ENCODE assay signal across 1 cellular context in the genomic region with DNA sequence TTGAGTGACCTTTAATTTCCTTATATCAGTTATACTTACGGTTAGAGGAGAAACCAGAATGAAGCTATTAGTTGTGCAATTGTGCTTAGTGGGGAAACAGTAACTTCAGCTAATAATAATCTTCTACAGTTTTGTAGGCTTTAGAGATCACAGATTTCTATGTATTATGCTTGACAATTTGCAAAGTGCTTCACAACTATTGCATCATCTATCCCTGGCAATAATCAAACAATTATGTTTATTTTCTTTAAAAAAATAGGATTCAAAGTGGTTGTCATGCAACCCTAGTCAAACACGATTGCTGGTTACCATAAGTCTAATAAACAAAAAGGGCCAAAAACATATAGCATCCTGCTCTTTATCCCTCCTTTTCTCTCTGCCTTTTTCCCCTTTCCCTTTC.
TF ChIP-seq lines count a peak whose summit lies in the region.

No MANE protein-coding gene starts in this region.

TF ChIP-seq in K562, 482 proteins besides CTCF, POLR2A, EP300 and RAD21 (continued from another document):
- TF ChIP-seq, protein P1, sequence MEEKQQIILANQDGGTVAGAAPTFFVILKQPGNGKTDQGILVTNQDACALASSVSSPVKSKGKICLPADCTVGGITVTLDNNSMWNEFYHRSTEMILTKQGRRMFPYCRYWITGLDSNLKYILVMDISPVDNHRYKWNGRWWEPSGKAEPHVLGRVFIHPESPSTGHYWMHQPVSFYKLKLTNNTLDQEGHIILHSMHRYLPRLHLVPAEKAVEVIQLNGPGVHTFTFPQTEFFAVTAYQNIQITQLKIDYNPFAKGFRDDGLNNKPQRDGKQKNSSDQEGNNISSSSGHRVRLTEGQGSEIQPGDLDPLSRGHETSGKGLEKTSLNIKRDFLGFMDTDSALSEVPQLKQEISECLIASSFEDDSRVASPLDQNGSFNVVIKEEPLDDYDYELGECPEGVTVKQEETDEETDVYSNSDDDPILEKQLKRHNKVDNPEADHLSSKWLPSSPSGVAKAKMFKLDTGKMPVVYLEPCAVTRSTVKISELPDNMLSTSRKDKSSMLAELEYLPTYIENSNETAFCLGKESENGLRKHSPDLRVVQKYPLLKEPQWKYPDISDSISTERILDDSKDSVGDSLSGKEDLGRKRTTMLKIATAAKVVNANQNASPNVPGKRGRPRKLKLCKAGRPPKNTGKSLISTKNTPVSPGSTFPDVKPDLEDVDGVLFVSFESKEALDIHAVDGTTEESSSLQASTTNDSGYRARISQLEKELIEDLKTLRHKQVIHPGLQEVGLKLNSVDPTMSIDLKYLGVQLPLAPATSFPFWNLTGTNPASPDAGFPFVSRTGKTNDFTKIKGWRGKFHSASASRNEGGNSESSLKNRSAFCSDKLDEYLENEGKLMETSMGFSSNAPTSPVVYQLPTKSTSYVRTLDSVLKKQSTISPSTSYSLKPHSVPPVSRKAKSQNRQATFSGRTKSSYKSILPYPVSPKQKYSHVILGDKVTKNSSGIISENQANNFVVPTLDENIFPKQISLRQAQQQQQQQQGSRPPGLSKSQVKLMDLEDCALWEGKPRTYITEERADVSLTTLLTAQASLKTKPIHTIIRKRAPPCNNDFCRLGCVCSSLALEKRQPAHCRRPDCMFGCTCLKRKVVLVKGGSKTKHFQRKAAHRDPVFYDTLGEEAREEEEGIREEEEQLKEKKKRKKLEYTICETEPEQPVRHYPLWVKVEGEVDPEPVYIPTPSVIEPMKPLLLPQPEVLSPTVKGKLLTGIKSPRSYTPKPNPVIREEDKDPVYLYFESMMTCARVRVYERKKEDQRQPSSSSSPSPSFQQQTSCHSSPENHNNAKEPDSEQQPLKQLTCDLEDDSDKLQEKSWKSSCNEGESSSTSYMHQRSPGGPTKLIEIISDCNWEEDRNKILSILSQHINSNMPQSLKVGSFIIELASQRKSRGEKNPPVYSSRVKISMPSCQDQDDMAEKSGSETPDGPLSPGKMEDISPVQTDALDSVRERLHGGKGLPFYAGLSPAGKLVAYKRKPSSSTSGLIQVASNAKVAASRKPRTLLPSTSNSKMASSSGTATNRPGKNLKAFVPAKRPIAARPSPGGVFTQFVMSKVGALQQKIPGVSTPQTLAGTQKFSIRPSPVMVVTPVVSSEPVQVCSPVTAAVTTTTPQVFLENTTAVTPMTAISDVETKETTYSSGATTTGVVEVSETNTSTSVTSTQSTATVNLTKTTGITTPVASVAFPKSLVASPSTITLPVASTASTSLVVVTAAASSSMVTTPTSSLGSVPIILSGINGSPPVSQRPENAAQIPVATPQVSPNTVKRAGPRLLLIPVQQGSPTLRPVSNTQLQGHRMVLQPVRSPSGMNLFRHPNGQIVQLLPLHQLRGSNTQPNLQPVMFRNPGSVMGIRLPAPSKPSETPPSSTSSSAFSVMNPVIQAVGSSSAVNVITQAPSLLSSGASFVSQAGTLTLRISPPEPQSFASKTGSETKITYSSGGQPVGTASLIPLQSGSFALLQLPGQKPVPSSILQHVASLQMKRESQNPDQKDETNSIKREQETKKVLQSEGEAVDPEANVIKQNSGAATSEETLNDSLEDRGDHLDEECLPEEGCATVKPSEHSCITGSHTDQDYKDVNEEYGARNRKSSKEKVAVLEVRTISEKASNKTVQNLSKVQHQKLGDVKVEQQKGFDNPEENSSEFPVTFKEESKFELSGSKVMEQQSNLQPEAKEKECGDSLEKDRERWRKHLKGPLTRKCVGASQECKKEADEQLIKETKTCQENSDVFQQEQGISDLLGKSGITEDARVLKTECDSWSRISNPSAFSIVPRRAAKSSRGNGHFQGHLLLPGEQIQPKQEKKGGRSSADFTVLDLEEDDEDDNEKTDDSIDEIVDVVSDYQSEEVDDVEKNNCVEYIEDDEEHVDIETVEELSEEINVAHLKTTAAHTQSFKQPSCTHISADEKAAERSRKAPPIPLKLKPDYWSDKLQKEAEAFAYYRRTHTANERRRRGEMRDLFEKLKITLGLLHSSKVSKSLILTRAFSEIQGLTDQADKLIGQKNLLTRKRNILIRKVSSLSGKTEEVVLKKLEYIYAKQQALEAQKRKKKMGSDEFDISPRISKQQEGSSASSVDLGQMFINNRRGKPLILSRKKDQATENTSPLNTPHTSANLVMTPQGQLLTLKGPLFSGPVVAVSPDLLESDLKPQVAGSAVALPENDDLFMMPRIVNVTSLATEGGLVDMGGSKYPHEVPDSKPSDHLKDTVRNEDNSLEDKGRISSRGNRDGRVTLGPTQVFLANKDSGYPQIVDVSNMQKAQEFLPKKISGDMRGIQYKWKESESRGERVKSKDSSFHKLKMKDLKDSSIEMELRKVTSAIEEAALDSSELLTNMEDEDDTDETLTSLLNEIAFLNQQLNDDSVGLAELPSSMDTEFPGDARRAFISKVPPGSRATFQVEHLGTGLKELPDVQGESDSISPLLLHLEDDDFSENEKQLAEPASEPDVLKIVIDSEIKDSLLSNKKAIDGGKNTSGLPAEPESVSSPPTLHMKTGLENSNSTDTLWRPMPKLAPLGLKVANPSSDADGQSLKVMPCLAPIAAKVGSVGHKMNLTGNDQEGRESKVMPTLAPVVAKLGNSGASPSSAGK (IDR thresholded peaks at IDR 0.05), result no peak
- TF ChIP-seq, protein P2, sequence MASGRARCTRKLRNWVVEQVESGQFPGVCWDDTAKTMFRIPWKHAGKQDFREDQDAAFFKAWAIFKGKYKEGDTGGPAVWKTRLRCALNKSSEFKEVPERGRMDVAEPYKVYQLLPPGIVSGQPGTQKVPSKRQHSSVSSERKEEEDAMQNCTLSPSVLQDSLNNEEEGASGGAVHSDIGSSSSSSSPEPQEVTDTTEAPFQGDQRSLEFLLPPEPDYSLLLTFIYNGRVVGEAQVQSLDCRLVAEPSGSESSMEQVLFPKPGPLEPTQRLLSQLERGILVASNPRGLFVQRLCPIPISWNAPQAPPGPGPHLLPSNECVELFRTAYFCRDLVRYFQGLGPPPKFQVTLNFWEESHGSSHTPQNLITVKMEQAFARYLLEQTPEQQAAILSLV (tag; IDR thresholded peaks at IDR 0.05), result no peak
- TF ChIP-seq ZZZ3 (IDR thresholded peaks at IDR 0.05) (no peak), RBM39 (optimal IDR thresholded peaks at IDR 0.05; ENCODE audit: low read depth, low read length) (no peak), MCM2 (IDR thresholded peaks at IDR 0.05; ENCODE audit: low read depth) (no peak), SETDB1 (IDR thresholded peaks at IDR 0.05; ENCODE audit: low read length) (no peak), GABPB1 (CRISPR knock-in tag; IDR thresholded peaks at IDR 0.05) (no peak), BRF1 (IDR thresholded peaks at IDR 0.05; ENCODE audit: borderline replicate concordance, extremely low read depth, insufficient read length) (no peak), CEBPG (CRISPR knock-in tag; IDR thresholded peaks at IDR 0.05) (no peak), CEBPG (tag; conservative IDR thresholded peaks at IDR 0.05 in 1 of 2, IDR thresholded peaks at IDR 0.05 in 1 of 2) (peak; percentile 29 to 86; a peak in 2 of 4 replicates), ZNF830 (CRISPR knock-in tag; IDR thresholded peaks at IDR 0.05) (no peak), ZNF75A (CRISPR knock-in tag; IDR thresholded peaks at IDR 0.05) (no peak)
- TF ChIP-seq, protein P3, sequence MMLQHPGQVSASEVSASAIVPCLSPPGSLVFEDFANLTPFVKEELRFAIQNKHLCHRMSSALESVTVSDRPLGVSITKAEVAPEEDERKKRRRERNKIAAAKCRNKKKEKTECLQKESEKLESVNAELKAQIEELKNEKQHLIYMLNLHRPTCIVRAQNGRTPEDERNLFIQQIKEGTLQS (IDR thresholded peaks at IDR 0.05), result peak; percentile 36; the same call in 1 of the 2 replicates
- TF ChIP-seq, protein P3 (CRISPR knock-in tag; conservative IDR thresholded peaks at IDR 0.05), result no peak
- TF ChIP-seq, protein P4, sequence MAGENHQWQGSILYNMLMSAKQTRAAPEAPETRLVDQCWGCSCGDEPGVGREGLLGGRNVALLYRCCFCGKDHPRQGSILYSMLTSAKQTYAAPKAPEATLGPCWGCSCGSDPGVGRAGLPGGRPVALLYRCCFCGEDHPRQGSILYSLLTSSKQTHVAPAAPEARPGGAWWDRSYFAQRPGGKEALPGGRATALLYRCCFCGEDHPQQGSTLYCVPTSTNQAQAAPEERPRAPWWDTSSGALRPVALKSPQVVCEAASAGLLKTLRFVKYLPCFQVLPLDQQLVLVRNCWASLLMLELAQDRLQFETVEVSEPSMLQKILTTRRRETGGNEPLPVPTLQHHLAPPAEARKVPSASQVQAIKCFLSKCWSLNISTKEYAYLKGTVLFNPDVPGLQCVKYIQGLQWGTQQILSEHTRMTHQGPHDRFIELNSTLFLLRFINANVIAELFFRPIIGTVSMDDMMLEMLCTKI (IDR thresholded peaks at IDR 0.05; ENCODE audit: partially characterized antibody), result no peak
